Comparison of ENCODE assay signal across 12 cellular contexts in the genomic region with DNA sequence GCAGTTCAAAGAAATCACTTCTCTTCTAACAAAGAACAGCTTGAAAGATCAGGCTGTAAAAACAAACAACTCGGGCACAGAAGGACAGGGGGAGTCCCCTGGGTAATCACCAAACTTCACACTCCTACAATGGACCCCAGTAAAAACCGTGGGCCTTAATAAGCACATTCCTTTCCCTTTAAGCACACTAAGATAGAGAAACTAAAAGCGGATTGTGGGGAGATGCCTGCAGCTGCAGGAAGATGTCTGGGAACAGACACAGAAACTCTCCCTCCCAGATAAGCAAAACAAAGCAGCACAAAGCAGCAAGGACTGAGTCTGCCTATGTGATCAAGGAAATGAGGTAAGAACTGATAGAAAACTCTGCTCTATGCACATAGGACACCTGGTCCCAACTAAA. TPM values are rescaled to one million over a fixed set of nuclear protein-coding genes. Genes with fewer than 3 reads are reported as not detected.
DNase-seq lines count a peak whose midpoint lies in the region; ATAC-seq, FAIRE-seq and TF ChIP-seq lines count a peak whose summit lies in the region.
"Had no signal": no experiment of that assay in that cellular context is flagged by ENCODE, and none has a peak within 500 bp of the region (broad histone marks: within the 10 kb centered on the region; RNA-seq: fewer than 3 reads in every experiment).

No MANE protein-coding gene starts in this region.

- H3K9me3 ChIP-seq in keratinocyte (ENCODE audit: control insufficient read depth, low read depth, low read length) (no peaks in the 10 kb centered on the region), Karpas-422 (ENCODE audit: low read length) (no peaks in the 10 kb centered on the region), ascending aorta (no peaks in the 10 kb centered on the region)

- dilution Hi-C loops in keratinocyte (cut with MboI; ENCODE audit: extremely low pct_ligation_motif_present, low sequenced_read_pairs), result no loop called here

- H3K27ac ChIP-seq in keratinocyte (ENCODE audit: control insufficient read depth, insufficient read depth, low read length) (no peak overlapping the region), Karpas-422 (ENCODE audit: low read length) (no peak overlapping the region), ascending aorta (no peak overlapping the region)
- H3K27ac ChIP-seq: transverse colon had no signal

- H4K20me1 ChIP-seq in keratinocyte (ENCODE audit: control insufficient read depth, extremely low read depth, insufficient read depth, low read length) (no peaks in the 10 kb centered on the region), Karpas-422 (ENCODE audit: insufficient read depth, low read depth, low read length) (no peaks in the 10 kb centered on the region)

- H3K4me1 ChIP-seq in keratinocyte (ENCODE audit: control insufficient read depth, extremely low read depth, insufficient read depth, low read length) (no peaks in the 10 kb centered on the region), Karpas-422 (ENCODE audit: low read length) (no peaks in the 10 kb centered on the region), ascending aorta (no peaks in the 10 kb centered on the region)
- H3K4me1 ChIP-seq: transverse colon had no signal

- H3K4me2 ChIP-seq in keratinocyte (ENCODE audit: control insufficient read depth, extremely low read depth, insufficient read depth, low read depth, low read length), result no peak overlapping the region
- H3K4me2 ChIP-seq in Karpas-422 (ENCODE audit: low read depth, low read length, poor library complexity, severe bottlenecking), result no peak overlapping the region

- no peaks in the 10 kb centered on the region for H3K79me2 ChIP-seq in keratinocyte (ENCODE audit: control insufficient read depth, insufficient read depth, low read length)
- no peaks in the 10 kb centered on the region for H3K79me2 ChIP-seq in Karpas-422 (ENCODE audit: low read length)

- no peaks in the 10 kb centered on the region for H3K27me3 ChIP-seq in keratinocyte (ENCODE audit: control insufficient read depth, extremely low read depth, insufficient read depth, low read length)
- no peaks in the 10 kb centered on the region for H3K27me3 ChIP-seq in Karpas-422 (ENCODE audit: low read length)
- H3K27me3 ChIP-seq in ascending aorta, result no peaks in the 10 kb centered on the region
- H3K27me3 ChIP-seq: transverse colon had no signal

- intact Hi-C loops in ascending aorta (cut with DNase I), result no loop called here

- no peak for FAIRE-seq in keratinocyte (lab: Jason Lieb, UNC)

- H3K9me1 ChIP-seq in keratinocyte (ENCODE audit: control insufficient read depth, extremely low read depth, insufficient read depth, low read length), result no peaks in the 10 kb centered on the region

- peak overlapping the region; percentile 31 for H2AFZ ChIP-seq in keratinocyte (ENCODE audit: control insufficient read depth, low read length)
- no peak overlapping the region for H2AFZ ChIP-seq in Karpas-422 (ENCODE audit: low read length)

- no peak for TF ChIP-seq CTCF in AG10803 (conservative IDR thresholded peaks at IDR 0.05; ENCODE audit: low read length)
- TF ChIP-seq CTCF in keratinocyte (optimal IDR thresholded peaks at IDR 0.05 in 1 of 3, IDR thresholded peaks at IDR 0.05 in 1 of 3, conservative IDR thresholded peaks at IDR 0.05 in 1 of 3; ENCODE audit: extremely low read depth in 1 of 3, insufficient read depth in 2 of 3, low read length in 3 of 3), result no peak
- no peak for TF ChIP-seq CTCF in ascending aorta (IDR thresholded peaks at IDR 0.05)

- H3K9ac ChIP-seq in keratinocyte (ENCODE audit: control insufficient read depth, extremely low read depth, insufficient read depth, low read length) (no peak overlapping the region), Karpas-422 (ENCODE audit: low read length) (no peak overlapping the region)

- DNase-seq in AG10803 (ENCODE audit: low read depth), result peak; percentile 6
- peak; percentile 43 for DNase-seq in astrocyte of the hippocampus (ENCODE audit: low read depth, low spot score)
- no peak for DNase-seq in keratinocyte (ENCODE audit: low read depth, low spot score)
- DNase-seq in NCI-H82 (lab: John Stamatoyannopoulos, UW), result no peak
- DNase-seq in Karpas-422, result no peak
- no peak for DNase-seq in ascending aorta (ENCODE audit: low spot score in 2 of 2)
- DNase-seq: GDM1, NCI-H1930, retina, transverse colon had no signal

- H3K4me3 ChIP-seq in AG10803 (ENCODE audit: low read length) (no peak overlapping the region; the same call in 1 of the 2 replicates), keratinocyte (ENCODE audit: control insufficient read depth in 2 of 3, extremely low read depth in 1 of 3, insufficient read depth in 2 of 3, low read depth in 1 of 3, low read length in 3 of 3) (no peak overlapping the region), Karpas-422 (ENCODE audit: low read length) (no peak overlapping the region), ascending aorta (no peak overlapping the region)
- H3K4me3 ChIP-seq: transverse colon had no signal

- ATAC-seq in HG02759 (IDR thresholded peaks at IDR 0.05; ENCODE audit: unreplicated experiment) (peak; percentile 44), GM18907 (IDR thresholded peaks at IDR 0.05; ENCODE audit: unreplicated experiment) (no peak)

- no peaks in the 10 kb centered on the region for H3K9me2 ChIP-seq in Karpas-422 (replicated peaks; ENCODE audit: insufficient read depth, low read length)

- H3K36me3 ChIP-seq in keratinocyte (ENCODE audit: control insufficient read depth in 2 of 2, extremely low read depth in 1 of 2, insufficient read depth in 2 of 2, low read length in 2 of 2), result no peaks in the 10 kb centered on the region
- no peaks in the 10 kb centered on the region for H3K36me3 ChIP-seq in Karpas-422 (ENCODE audit: insufficient read depth, low read length)
- no peaks in the 10 kb centered on the region for H3K36me3 ChIP-seq in ascending aorta
- H3K36me3 ChIP-seq: transverse colon had no signal

RNA-seq across cellular contexts. Expression of a gene that starts 37.6 kb away (rescaled TPM):
- polyA plus RNA-seq in keratinocyte, result 11.7 to 16.7 TPM (median 13.7 TPM) in 3 replicates
- polyA plus RNA-seq in keratinocyte (2011; ENCODE audit: low read depth), result 16.5 TPM
- 10.2 and 18.4 TPM in 2 replicates for polyA plus RNA-seq in keratinocyte (2011; cell fraction: cytosol; rRNA removed)
- polyA plus RNA-seq in keratinocyte (2011; cell fraction: nucleus; rRNA removed), result 10.2 and 12.7 TPM in 2 replicates
- 9.2 and 11.3 TPM in 2 replicates for polyA plus RNA-seq in keratinocyte (2012; ENCODE audit: low replicate concordance)
- polyA minus RNA-seq in keratinocyte, result 1.7 to 11.8 TPM (median 7.5 TPM) in 3 replicates
- 13.6 TPM for polyA minus RNA-seq in keratinocyte (2011; cell fraction: cytosol; rRNA and poly(A)+ RNA removed)
- polyA minus RNA-seq in keratinocyte (2011; cell fraction: nucleus; rRNA and poly(A)+ RNA removed), result 5.4 and 8.7 TPM in 2 replicates
- total RNA-seq in Karpas-422 (2014; rRNA removed; shearing (Covaris generic); ENCODE audit: low replicate concordance), result 5.7 and 19.2 TPM in 2 replicates
- 14.5 TPM for total RNA-seq in ascending aorta

Comparison
In these comparisons a context has a peak if more than half of its experiments do, and no peak if none do; other contexts are left out.
1. DNase-seq: peak in AG10803 (single experiment) and astrocyte of the hippocampus (single experiment); none in keratinocyte (single experiment), NCI-H82 (single experiment), Karpas-422 (single experiment) and ascending aorta (0 of 2).